In genomic region chr19:46221981-46222610, GRCh38 we compare ENCODE assay signal across 9 cellular contexts. TPM values are rescaled to one million over a fixed set of nuclear protein-coding genes. Genes with fewer than 3 reads are reported as not detected.
DNase-seq lines count a peak whose midpoint lies in the region; TF ChIP-seq lines count a peak whose summit lies in the region.
"Had no signal": no experiment of that assay in that cellular context is flagged by ENCODE, and none has a peak within 500 bp of the region (broad histone marks: within the 10 kb centered on the region; RNA-seq: fewer than 3 reads in every experiment).

No MANE protein-coding gene starts in this region.

- H2BK5ac ChIP-seq in trophoblast cell (ENCODE audit: low read depth, low read length, poor library complexity): no peak overlapping the region

- H3K27me3 ChIP-seq in fibroblast of lung (ENCODE audit: control insufficient read depth, insufficient read depth, low read length): no peaks in the 10 kb centered on the region
- no peaks in the 10 kb centered on the region for H3K27me3 ChIP-seq in trophoblast cell (ENCODE audit: insufficient read depth, low read length)

- H3K36me3 ChIP-seq in fibroblast of lung (ENCODE audit: control insufficient read depth, insufficient read depth, low read length): no peaks in the 10 kb centered on the region
- no peaks in the 10 kb centered on the region for H3K36me3 ChIP-seq in trophoblast cell (ENCODE audit: control insufficient read depth in 1 of 2, insufficient read depth in 2 of 2, low read length in 2 of 2)

- H3K9ac ChIP-seq in fibroblast of lung (ENCODE audit: insufficient read depth, low read length) (no peak overlapping the region), trophoblast cell (ENCODE audit: low read length) (no peak overlapping the region)

- WGBS in trophoblast cell (ENCODE audit: extremely low coverage, insufficient coverage, insufficient read length): no CpG with 5 or more reads among the region's 7 CpGs

- no peak for TF ChIP-seq CTCF in fibroblast of lung (conservative IDR thresholded peaks at IDR 0.05 in 1 of 2, IDR thresholded peaks at IDR 0.05 in 1 of 2; ENCODE audit: low read depth in 1 of 2, low read length in 2 of 2)

- DNase-seq in GM04503 (ENCODE audit: low read depth) (peak; percentile 24), RPMI7951 (ENCODE audit: low read depth) (peak; percentile 83), fibroblast of lung (ENCODE audit: low read depth in 2 of 2) (peak; percentile 39 to 73), trophoblast cell (peak; percentile 59 to 71), MV-4-11 (lab: John Stamatoyannopoulos, UW) (no peak), NCI-H146 treated with DMSO at 0.1 percent for 48 hours (lab: John Stamatoyannopoulos, UW; ENCODE audit: unreplicated experiment) (no peak), DMS53 treated with DMSO at 0.1 percent for 48 hours (lab: John Stamatoyannopoulos, UW; ENCODE audit: unreplicated experiment) (no peak), cerebellar cortex (ENCODE audit: low spot score) (no peak)
- DNase-seq: NCI-H1694 had no signal

- no peak overlapping the region for H2BK12ac ChIP-seq in trophoblast cell (ENCODE audit: low read length)

- H3K23ac ChIP-seq in trophoblast cell (ENCODE audit: low read length): no peak overlapping the region

- H4K20me1 ChIP-seq in fibroblast of lung (ENCODE audit: control insufficient read depth, extremely low read depth, insufficient read depth, low read length): no peaks in the 10 kb centered on the region

- H4K8ac ChIP-seq in trophoblast cell (ENCODE audit: low read depth, low read length): no peak overlapping the region

- H3K18ac ChIP-seq in trophoblast cell (ENCODE audit: low read length): no peak overlapping the region

- H3K9me3 ChIP-seq in fibroblast of lung (ENCODE audit: control insufficient read depth, insufficient read depth, low read depth, low read length) (no peaks in the 10 kb centered on the region), trophoblast cell (ENCODE audit: insufficient read depth, low read depth, low read length) (no peaks in the 10 kb centered on the region)

- no peak overlapping the region for H2BK120ac ChIP-seq in trophoblast cell (ENCODE audit: insufficient read depth, low read length, poor library complexity)

- H3K4me2 ChIP-seq in fibroblast of lung (ENCODE audit: extremely low read depth, insufficient read depth, low read length) (peak overlapping the region; percentile 76), trophoblast cell (ENCODE audit: low read length) (no peak overlapping the region)

- no peak overlapping the region for H3K4ac ChIP-seq in trophoblast cell (ENCODE audit: low read depth, low read length)

- no peak overlapping the region for H4K91ac ChIP-seq in trophoblast cell (ENCODE audit: low read depth, low read length)

- H4K12ac ChIP-seq in trophoblast cell (ENCODE audit: low read depth, low read length): no peak overlapping the region

- H2AK5ac ChIP-seq in trophoblast cell (ENCODE audit: low read length): no peak overlapping the region

- H3K4me1 ChIP-seq in fibroblast of lung (ENCODE audit: control insufficient read depth, extremely low read depth, insufficient read depth, low read length): no peaks in the 10 kb centered on the region
- peaks cover 11 to 19% of the 10 kb centered on the region in 2 experiments for H3K4me1 ChIP-seq in trophoblast cell (ENCODE audit: control insufficient read depth in 1 of 2, insufficient read depth in 2 of 2, low read length in 2 of 2)

- no peak overlapping the region for H3K14ac ChIP-seq in trophoblast cell (ENCODE audit: low read length)

- H3K79me2 ChIP-seq in fibroblast of lung (ENCODE audit: control insufficient read depth, insufficient read depth, low read length) (no peaks in the 10 kb centered on the region), trophoblast cell (ENCODE audit: control insufficient read depth, insufficient read depth, low read length, poor library complexity) (no peaks in the 10 kb centered on the region)

- H3K27ac ChIP-seq in fibroblast of lung (ENCODE audit: insufficient read depth, low read length) (no peak overlapping the region), trophoblast cell (ENCODE audit: low read depth, low read length) (no peak overlapping the region)

- H3K79me1 ChIP-seq in trophoblast cell (ENCODE audit: low read length): no peaks in the 10 kb centered on the region

- H3K4me3 ChIP-seq in fibroblast of lung (replicated peaks in 1 of 4; ENCODE audit: control extremely low read depth in 1 of 4, insufficient read depth in 1 of 4, low read depth in 3 of 4, low read length in 4 of 4): no peak overlapping the region
- no peak overlapping the region for H3K4me3 ChIP-seq in trophoblast cell (ENCODE audit: low read depth, low read length)

- H2AFZ ChIP-seq in fibroblast of lung (ENCODE audit: low read length): no peak overlapping the region
- H2AFZ ChIP-seq in trophoblast cell (ENCODE audit: insufficient read depth, low read length, poor library complexity): no peak overlapping the region

RNA-seq across cellular contexts. Expression of gene IGFL1, which starts 7.4 kb away (rescaled TPM):
- total RNA-seq in RPMI7951 (2014; rRNA removed; shearing (Covaris generic)): not detected in 2 replicates
- total RNA-seq in fibroblast of lung: not detected in 2 replicates
- not detected in 2 replicates for polyA plus RNA-seq in fibroblast of lung
- not detected in 2 replicates for polyA plus RNA-seq in fibroblast of lung (2012)
- not detected in 2 replicates for polyA minus RNA-seq in fibroblast of lung (ENCODE audit: low replicate concordance)
- polyA plus RNA-seq in trophoblast cell (2013): 0.29 and 0.38 TPM in 2 replicates

Comparison
In these comparisons a context has a peak if more than half of its experiments do, and no peak if none do; other contexts are left out.
1. DNase-seq: peak in GM04503 (single experiment), RPMI7951 (single experiment), fibroblast of lung (2 of 2) and trophoblast cell (2 of 2); none in MV-4-11 (single experiment), NCI-H146 treated with DMSO at 0.1 percent for 48 hours (single experiment), DMS53 treated with DMSO at 0.1 percent for 48 hours (single experiment) and cerebellar cortex (single experiment).